ENCODE assay signal across 8 cellular contexts in genomic region chr7:152436279-152437147, GRCh38. TPM values are rescaled to one million over a fixed set of nuclear protein-coding genes. Genes with fewer than 3 reads are reported as not detected.
DNase-seq lines count a peak whose midpoint lies in the region; ATAC-seq and TF ChIP-seq lines count a peak whose summit lies in the region.

No MANE protein-coding gene starts in this region.

- H3K27ac Mint-ChIP-seq in Calu3 (ENCODE audit: unreplicated experiment), result peak overlapping the region; percentile 70

- peaks cover 10% of the 10 kb centered on the region; the same call in 1 of the 2 replicates for H3K4me1 ChIP-seq in HUES6 (ENCODE audit: control insufficient read depth, insufficient read depth, low read length)
- peaks cover 24% of the 10 kb centered on the region for H3K4me1 ChIP-seq in OCI-LY3 (ENCODE audit: low read length)

- no TSS peak for BruUV-seq in Calu3 (replicated peaks; lab: Mats Ljungman, UMichigan)

- H3K27me3 ChIP-seq in HUES6 (ENCODE audit: control insufficient read depth, insufficient read depth, low read length) (no peaks in the 10 kb centered on the region), OCI-LY3 (ENCODE audit: low read depth, low read length) (no peaks in the 10 kb centered on the region)

- peak; percentile 41 for ATAC-seq in GM21390 (IDR thresholded peaks at IDR 0.05; ENCODE audit: unreplicated experiment)

- no peaks in the 10 kb centered on the region for H3K36me3 ChIP-seq in HUES6 (ENCODE audit: control insufficient read depth, insufficient read depth, low read length)
- no peaks in the 10 kb centered on the region for H3K36me3 ChIP-seq in OCI-LY3 (replicated peaks; ENCODE audit: low read depth, low read length)

- H3K9ac ChIP-seq in HUES6 (ENCODE audit: low read length) (peak overlapping the region; percentile 59), OCI-LY3 (ENCODE audit: low read length) (peak overlapping the region; percentile 84)

- intact Hi-C loops in Calu3 (cut with micrococcal nuclease; ENCODE audit: unreplicated experiment), result loop anchor here (10.0 kb wide), 1 partner anchor 238 kb away; the partner anchor contains the start of gene XRCC2

- peak overlapping the region; percentile 72 for H3K4me3 ChIP-seq in HUES6 (ENCODE audit: low read depth, low read length)
- peak overlapping the region; percentile 96 for H3K4me3 ChIP-seq in OCI-LY3 (ENCODE audit: low read length)
- peak overlapping the region; percentile 64 for H3K4me3 ChIP-seq in epithelial cell of proximal tubule (ENCODE audit: low read depth, low read length)

- peaks cover 25% of the 10 kb centered on the region for H4K20me1 ChIP-seq in OCI-LY3 (ENCODE audit: insufficient read depth, low read length)

- H3K9me3 ChIP-seq in HUES6 (ENCODE audit: control insufficient read depth, insufficient read depth, low read depth, low read length), result no peaks in the 10 kb centered on the region
- H3K9me3 ChIP-seq in OCI-LY3 (ENCODE audit: insufficient read depth, low read length), result no peaks in the 10 kb centered on the region

- no peaks in the 10 kb centered on the region for H3K9me3 Mint-ChIP-seq in Calu3 (ENCODE audit: low read depth, unreplicated experiment)

- H2AFZ ChIP-seq in OCI-LY3 (ENCODE audit: low read depth, low read length), result peak overlapping the region; percentile 79

- CTCF ChIA-PET in Calu3 (lab: Charles Lee), result interaction anchor here (0.6 kb wide), 1 partner anchor 448 kb away, joined by 8 read pairs; no protein-coding TSS in a partner anchor

- peak overlapping the region; percentile 72 for H3K4me2 ChIP-seq in OCI-LY3 (ENCODE audit: low read length)

- no peaks in the 10 kb centered on the region for H3K27me3 Mint-ChIP-seq in Calu3 (ENCODE audit: unreplicated experiment)

- peaks cover 43% of the 10 kb centered on the region for H3K79me2 ChIP-seq in OCI-LY3 (ENCODE audit: low read length)

- H3K27ac ChIP-seq in HUES6 (ENCODE audit: low read depth, low read length), result no peak overlapping the region; the same call in 1 of the 2 replicates
- H3K27ac ChIP-seq in OCI-LY3 (ENCODE audit: low read length), result peak overlapping the region; percentile 84

- no peak for TF ChIP-seq CTCF in Calu3 (IDR thresholded peaks at IDR 0.05; ENCODE audit: unreplicated experiment)
- TF ChIP-seq CTCF in OCI-LY3 (IDR thresholded peaks at IDR 0.05; ENCODE audit: low read depth, low read length), result no peak
- TF ChIP-seq CTCF in epithelial cell of proximal tubule (conservative IDR thresholded peaks at IDR 0.05; ENCODE audit: low read depth, low read length), result no peak

- H3K4me3 Mint-ChIP-seq in Calu3 (ENCODE audit: low read depth, unreplicated experiment), result peak overlapping the region; percentile 85

- DNase-seq in Calu3, result peak; percentile 94
- peak; percentile 88 for DNase-seq in activated T-cell treated with anti-CD3 and anti-CD28 coated beads for 48 hours (ENCODE audit: low read depth)
- no peak for DNase-seq in epithelial cell of proximal tubule (ENCODE audit: low read depth)
- DNase-seq in mucosa of gallbladder (ENCODE audit: low spot score), result peak; percentile 94
- peak; percentile 84 for DNase-seq in stimulated activated CD8-positive, alpha-beta memory T cell treated with anti-CD3 and anti-CD28 coated beads, Interleukin-4, amount 100 ng/mL, for 24 hours (ENCODE audit: low read depth)

- peaks cover 16% of the 10 kb centered on the region for H3K4me1 Mint-ChIP-seq in Calu3 (ENCODE audit: low read depth, unreplicated experiment)

- H3K36me3 Mint-ChIP-seq in Calu3 (ENCODE audit: insufficient read depth, unreplicated experiment), result peaks cover 36% of the 10 kb centered on the region

RNA-seq across cellular contexts. Expression of gene KMT2C, which starts 0.7 kb away (rescaled TPM):
- total RNA-seq in Calu3 (2022), result 71.1 and 73.4 TPM in 2 replicates
- total RNA-seq in epithelial cell of proximal tubule, result 11.9 and 18.0 TPM in 2 replicates
- total RNA-seq in mucosa of gallbladder, result 85.0 TPM
